Comparison of ENCODE assay signal across 1 cellular context in the genomic region with DNA sequence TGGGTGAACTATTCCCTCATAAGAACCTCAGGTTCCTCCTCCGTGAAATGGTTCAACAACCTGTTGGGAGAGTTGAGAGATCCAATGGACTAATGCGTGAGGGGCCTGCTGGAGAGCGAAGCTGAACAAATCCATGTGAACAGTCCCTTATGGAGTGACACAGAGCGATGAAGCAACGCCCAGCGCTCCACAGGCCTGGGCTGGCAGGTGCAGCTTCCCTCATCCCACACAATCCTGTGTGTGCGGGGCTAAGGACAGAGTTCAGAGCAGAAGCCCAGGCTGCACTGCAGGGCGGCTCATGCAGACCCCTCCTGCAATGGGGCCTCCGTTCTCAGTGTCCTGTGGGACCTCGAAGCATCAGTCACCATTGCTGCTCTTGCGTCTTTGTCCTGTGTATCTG.
TF ChIP-seq lines count a peak whose summit lies in the region.

No MANE protein-coding gene starts in this region.

TF ChIP-seq in HepG2, 621 proteins besides CTCF, POLR2A, EP300 and RAD21:
- TF ChIP-seq, protein P1, sequence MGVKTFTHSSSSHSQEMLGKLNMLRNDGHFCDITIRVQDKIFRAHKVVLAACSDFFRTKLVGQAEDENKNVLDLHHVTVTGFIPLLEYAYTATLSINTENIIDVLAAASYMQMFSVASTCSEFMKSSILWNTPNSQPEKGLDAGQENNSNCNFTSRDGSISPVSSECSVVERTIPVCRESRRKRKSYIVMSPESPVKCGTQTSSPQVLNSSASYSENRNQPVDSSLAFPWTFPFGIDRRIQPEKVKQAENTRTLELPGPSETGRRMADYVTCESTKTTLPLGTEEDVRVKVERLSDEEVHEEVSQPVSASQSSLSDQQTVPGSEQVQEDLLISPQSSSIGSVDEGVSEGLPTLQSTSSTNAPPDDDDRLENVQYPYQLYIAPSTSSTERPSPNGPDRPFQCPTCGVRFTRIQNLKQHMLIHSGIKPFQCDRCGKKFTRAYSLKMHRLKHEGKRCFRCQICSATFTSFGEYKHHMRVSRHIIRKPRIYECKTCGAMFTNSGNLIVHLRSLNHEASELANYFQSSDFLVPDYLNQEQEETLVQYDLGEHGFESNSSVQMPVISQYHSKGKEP (CRISPR knock-in tag; IDR thresholded peaks at IDR 0.05): no peak
- TF ChIP-seq ZNF549 (CRISPR knock-in tag; IDR thresholded peaks at IDR 0.05): no peak
- TF ChIP-seq FOXP1 (IDR thresholded peaks at IDR 0.05): no peak
- TF ChIP-seq FOXP1 (CRISPR knock-in tag; IDR thresholded peaks at IDR 0.05): no peak
- TF ChIP-seq HNRNPL (IDR thresholded peaks at IDR 0.05; ENCODE audit: low read depth, low read length): no peak
- no peak for TF ChIP-seq ARNTL (CRISPR knock-in tag; IDR thresholded peaks at IDR 0.05)
- TF ChIP-seq RBFOX2 (IDR thresholded peaks at IDR 0.05; ENCODE audit: low read depth, low read length): no peak
- no peak for TF ChIP-seq SAFB2 (CRISPR knock-in tag; IDR thresholded peaks at IDR 0.05; ENCODE audit: borderline replicate concordance, low read depth)
- TF ChIP-seq, protein P2, sequence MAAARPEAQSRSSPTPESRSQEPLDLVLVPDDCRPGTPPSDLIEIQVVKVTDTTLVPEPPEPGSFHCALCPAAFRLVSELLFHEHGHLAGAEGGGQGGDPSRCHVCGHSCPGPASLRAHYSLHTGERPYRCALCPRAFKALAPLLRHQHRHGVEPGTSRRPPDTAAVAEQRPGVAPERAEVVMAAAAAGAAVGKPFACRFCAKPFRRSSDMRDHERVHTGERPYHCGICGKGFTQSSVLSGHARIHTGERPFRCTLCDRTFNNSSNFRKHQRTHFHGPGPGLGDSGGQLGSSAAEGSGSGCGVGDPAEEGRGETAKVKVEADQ (CRISPR knock-in tag; IDR thresholded peaks at IDR 0.05; ENCODE audit: borderline replicate concordance): no peak
